Comparison of ENCODE assay signal across 1 cellular context in the genomic region with DNA sequence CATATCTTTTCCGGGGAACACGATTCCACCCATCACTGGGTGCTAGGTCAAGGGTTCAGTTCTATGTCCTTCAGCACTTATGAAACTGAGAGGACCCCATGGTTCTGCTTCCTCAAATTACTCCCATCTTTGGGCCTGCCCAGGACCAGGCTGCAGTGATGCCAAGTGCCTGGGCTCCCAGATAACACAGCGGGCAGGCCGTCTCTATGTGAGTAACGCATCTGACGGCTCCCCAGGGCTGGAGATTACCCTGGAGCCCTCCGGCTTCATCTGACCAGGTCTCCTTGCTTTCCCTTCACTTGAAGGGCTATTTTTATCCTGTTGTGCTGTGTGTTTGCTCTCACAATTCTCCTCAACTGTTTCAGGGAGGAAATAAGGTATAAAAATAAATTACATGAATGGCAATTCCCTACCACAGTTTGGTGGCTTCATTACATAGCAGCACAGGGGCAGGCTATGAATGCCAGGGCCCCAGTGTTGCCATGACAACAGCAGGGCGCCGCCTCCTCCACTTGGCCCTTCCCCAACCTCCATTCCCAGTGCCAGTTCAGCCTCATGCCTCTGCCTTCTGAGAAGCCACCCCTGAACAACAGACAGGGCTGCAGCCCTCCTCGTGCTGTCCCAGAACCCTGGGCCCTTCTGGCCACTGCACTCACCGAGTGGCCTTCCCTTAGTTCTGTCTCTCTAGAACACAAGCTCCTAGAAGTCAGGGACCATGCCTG.
TF ChIP-seq lines count a peak whose summit lies in the region.

No MANE protein-coding gene starts in this region.

TF ChIP-seq in K562, 482 proteins besides CTCF, POLR2A, EP300 and RAD21 (continued from another document):
- TF ChIP-seq ZNF318 (IDR thresholded peaks at IDR 0.05; ENCODE audit: borderline replicate concordance in 1 of 2, low read depth in 1 of 2): no peak
